Comparison of ENCODE assay signal across 21 cellular contexts in the genomic region with DNA sequence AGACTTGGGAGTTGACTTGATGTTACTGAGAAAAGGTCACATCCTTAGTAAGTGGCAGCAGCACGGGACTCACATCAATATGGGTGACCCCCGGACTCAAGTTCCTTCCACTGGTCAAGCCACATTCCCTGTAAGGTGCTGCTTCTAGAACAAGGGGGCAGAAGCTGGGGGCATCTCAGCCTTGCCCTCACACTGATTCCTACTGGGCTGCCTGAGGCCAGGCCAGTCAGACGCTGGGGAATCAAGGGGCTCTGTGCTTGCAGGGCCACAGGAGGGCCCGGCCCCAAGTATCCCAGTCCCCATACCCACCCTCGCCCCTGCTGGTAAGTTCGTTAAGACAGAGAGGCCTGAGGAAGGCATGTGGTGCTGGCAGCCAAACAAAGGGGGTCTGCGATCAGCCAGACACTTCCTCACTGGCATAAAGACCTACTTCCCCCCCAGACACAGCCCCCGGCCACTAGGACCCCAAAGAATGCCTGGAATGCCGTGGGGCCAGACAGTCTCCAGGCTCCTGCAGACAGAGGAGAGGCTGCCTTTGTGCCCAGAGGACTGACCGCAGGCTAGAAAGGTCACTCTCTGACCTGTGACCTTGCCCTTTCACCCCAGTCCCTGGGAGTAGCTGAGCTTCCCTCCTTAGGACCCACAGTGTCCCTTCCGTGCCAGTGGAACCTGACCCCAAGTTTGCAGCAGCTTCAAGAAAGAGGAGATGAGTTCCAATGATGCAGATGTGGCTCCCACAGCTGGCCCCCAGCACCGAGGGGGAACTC.
DNase-seq lines count a peak whose midpoint lies in the region; ATAC-seq and TF ChIP-seq lines count a peak whose summit lies in the region.
"Had no signal": no experiment of that assay in that cellular context is flagged by ENCODE, and none has a peak within 500 bp of the region (broad histone marks: within the 10 kb centered on the region; RNA-seq: fewer than 3 reads in every experiment).

No MANE protein-coding gene starts in this region.

- H3K4me3 ChIP-seq in right atrium auricular region (no peak overlapping the region), endodermal cell (ENCODE audit: low read length) (no peak overlapping the region)

- H3K36me3 ChIP-seq in right atrium auricular region (no peaks in the 10 kb centered on the region), endodermal cell (ENCODE audit: control insufficient read depth, insufficient read depth, low read length) (no peaks in the 10 kb centered on the region)
- H3K36me3 ChIP-seq: neutrophil, WERI-Rb-1 had no signal

- peaks cover 20% of the 10 kb centered on the region for H3K4me1 Mint-ChIP-seq in endodermal cell
- H3K4me1 Mint-ChIP-seq in nephron: peaks cover 52% of the 10 kb centered on the region
- no peaks in the 10 kb centered on the region for H3K4me1 Mint-ChIP-seq in activated CD4-positive, alpha-beta T cell treated with anti-CD3 and anti-CD28 coated beads for 36 hours
- H3K4me1 Mint-ChIP-seq: CD8-positive, alpha-beta memory T cell; memory B cell; T-cell had no signal

- H3K9ac ChIP-seq in endodermal cell (ENCODE audit: extremely low read depth, low read length, poor library complexity, severe bottlenecking): peak overlapping the region; percentile 30

- CTCF ChIA-PET in activated CD4-positive, alpha-beta T cell treated with anti-CD3 and anti-CD28 coated beads for 36 hours (lab: Charles Lee): interaction anchor here (0.5 kb wide), 1 partner anchor 51 kb away, joined by 3 read pairs; no protein-coding TSS in a partner anchor

- H3K27ac ChIP-seq in right atrium auricular region (peak overlapping the region; percentile 71 to 78), endodermal cell (ENCODE audit: low read depth, low read length) (peak overlapping the region; percentile 98), substantia nigra (ENCODE audit: low read depth, low read length, poor library complexity, severe bottlenecking) (no peak overlapping the region)
- H3K27ac ChIP-seq: neutrophil, WERI-Rb-1 had no signal

- H3K9me3 Mint-ChIP-seq in endodermal cell (no peaks in the 10 kb centered on the region), nephron (no peaks in the 10 kb centered on the region)
- no peaks in the 10 kb centered on the region for H3K9me3 Mint-ChIP-seq in activated CD4-positive, alpha-beta T cell treated with anti-CD3 and anti-CD28 coated beads for 36 hours (ENCODE audit: low read depth)
- H3K9me3 Mint-ChIP-seq: activated T-cell treated with anti-CD3 and anti-CD28 coated beads, Interleukin-2, amount 50 U/mL, for 72 hours; CD8-positive, alpha-beta memory T cell; memory B cell; T-cell; type B pancreatic cell had no signal

- no peak for DNase-seq in right atrium auricular region (ENCODE audit: low spot score)
- no peak for DNase-seq in left cardiac atrium
- peak; percentile 88 for DNase-seq in endodermal cell
- no peak for DNase-seq in activated CD4-positive, alpha-beta T cell treated with anti-CD3 and anti-CD28 coated beads for 36 hours
- DNase-seq in substantia nigra (lab: John Stamatoyannopoulos, UW): no peak
- no peak for DNase-seq in AML-193 (lab: John Stamatoyannopoulos, UW)
- DNase-seq: activated CD8-positive, alpha-beta T cell treated with anti-CD3 and anti-CD28 coated beads, Interleukin-2, amount 10 ng/mL, durations not matched to agents 7 days and 5 days; activated T-cell treated with anti-CD3 and anti-CD28 coated beads, Interleukin-2, amount 50 U/mL, for 72 hours; CD8-positive, alpha-beta memory T cell; EL; Karpas-422; NCI-H1417 treated with DMSO at 0.1 percent for 48 hours; NCI-H226; stimulated activated CD4-positive, alpha-beta T cell treated with anti-CD3 and anti-CD28 coated beads, Interleukin-4, amount 100 ng/mL, for 4 hours; T-cell; WERI-Rb-1 had no signal

- intact Hi-C loops in left cardiac atrium (cut with DNase I): no loop called here
- intact Hi-C loops in activated CD4-positive, alpha-beta T cell treated with anti-CD3 and anti-CD28 coated beads for 36 hours (cut with DNase I, micrococcal nuclease): no loop called here

- 54 to 58% methylated on average over 8 to 12 of the region's 12 CpGs for WGBS in endodermal cell (ENCODE audit: insufficient coverage in 1 of 2, insufficient read length in 1 of 2), 2 experiments

- H3K4me3 Mint-ChIP-seq in endodermal cell (no peak overlapping the region), nephron (no peak overlapping the region)
- H3K4me3 Mint-ChIP-seq in activated CD4-positive, alpha-beta T cell treated with anti-CD3 and anti-CD28 coated beads for 36 hours: no peak overlapping the region
- H3K4me3 Mint-ChIP-seq: activated CD8-positive, alpha-beta T cell treated with anti-CD3 and anti-CD28 coated beads, Interleukin-2, amount 10 ng/mL, durations not matched to agents 7 days and 5 days; activated T-cell treated with anti-CD3 and anti-CD28 coated beads, Interleukin-2, amount 50 U/mL, for 72 hours; CD8-positive, alpha-beta memory T cell; memory B cell; T-cell; type B pancreatic cell had no signal

- no peaks in the 10 kb centered on the region for H3K27me3 Mint-ChIP-seq in endodermal cell (ENCODE audit: insufficient read depth)
- H3K27me3 Mint-ChIP-seq in nephron (ENCODE audit: low read depth): peaks cover 30% of the 10 kb centered on the region
- peaks cover 3% of the 10 kb centered on the region for H3K27me3 Mint-ChIP-seq in activated CD4-positive, alpha-beta T cell treated with anti-CD3 and anti-CD28 coated beads for 36 hours
- H3K27me3 Mint-ChIP-seq: type B pancreatic cell had no signal

- H3K36me3 Mint-ChIP-seq in endodermal cell (ENCODE audit: low read depth) (no peaks in the 10 kb centered on the region), nephron (ENCODE audit: low read depth) (no peaks in the 10 kb centered on the region)
- no peaks in the 10 kb centered on the region for H3K36me3 Mint-ChIP-seq in activated CD4-positive, alpha-beta T cell treated with anti-CD3 and anti-CD28 coated beads for 36 hours (ENCODE audit: low read depth)
- H3K36me3 Mint-ChIP-seq: CD8-positive, alpha-beta memory T cell; memory B cell; T-cell; type B pancreatic cell had no signal

- H3K4me1 ChIP-seq in right atrium auricular region: peaks cover 0 to 52% of the 10 kb centered on the region in 2 donors
- no peaks in the 10 kb centered on the region for H3K4me1 ChIP-seq in endodermal cell (ENCODE audit: control insufficient read depth, insufficient read depth, low read length)

- POLR2A ChIA-PET in activated CD4-positive, alpha-beta T cell treated with anti-CD3 and anti-CD28 coated beads for 36 hours (lab: Charles Lee): no interaction called here

- ATAC-seq in left cardiac atrium: no peak
- ATAC-seq in HG03097 (IDR thresholded peaks at IDR 0.05; ENCODE audit: low FRiP score, unreplicated experiment): no peak
- no peak for ATAC-seq in activated CD4-positive, alpha-beta T cell treated with anti-CD3 and anti-CD28 coated beads for 36 hours
- ATAC-seq: activated CD8-positive, alpha-beta T cell treated with anti-CD3 and anti-CD28 coated beads, Interleukin-2, amount 10 ng/mL, durations not matched to agents 7 days and 5 days; activated T-cell treated with anti-CD3 and anti-CD28 coated beads, Interleukin-2, amount 50 U/mL, for 72 hours; T-cell had no signal

- H3K27me3 ChIP-seq in right atrium auricular region (no peaks in the 10 kb centered on the region), endodermal cell (ENCODE audit: control insufficient read depth, insufficient read depth, low read length, poor library complexity, severe bottlenecking) (no peaks in the 10 kb centered on the region)
- H3K27me3 ChIP-seq: neutrophil had no signal

- TF ChIP-seq CTCF in right atrium auricular region (IDR thresholded peaks at IDR 0.05) (no peak), endodermal cell (conservative IDR thresholded peaks at IDR 0.05) (peak; percentile 43), nephron (IDR thresholded peaks at IDR 0.05; ENCODE audit: unreplicated experiment in 3 of 3) (no peak)

- H3K9me3 ChIP-seq in right atrium auricular region: no peaks in the 10 kb centered on the region
- H3K9me3 ChIP-seq in endodermal cell (ENCODE audit: control insufficient read depth, low read length): no peaks in the 10 kb centered on the region
- H3K9me3 ChIP-seq: neutrophil had no signal

- H3K27ac Mint-ChIP-seq in endodermal cell (peak overlapping the region; percentile 82), nephron (peak overlapping the region; percentile 64 to 84 (median 81))
- H3K27ac Mint-ChIP-seq in activated CD4-positive, alpha-beta T cell treated with anti-CD3 and anti-CD28 coated beads for 36 hours: no peak overlapping the region
- H3K27ac Mint-ChIP-seq: activated CD8-positive, alpha-beta T cell treated with anti-CD3 and anti-CD28 coated beads, Interleukin-2, amount 10 ng/mL, durations not matched to agents 7 days and 5 days; activated T-cell treated with anti-CD3 and anti-CD28 coated beads, Interleukin-2, amount 50 U/mL, for 72 hours; CD8-positive, alpha-beta memory T cell; memory B cell; T-cell; type B pancreatic cell had no signal
